Comparison of ENCODE assay signal across 1 cellular context in the genomic region with DNA sequence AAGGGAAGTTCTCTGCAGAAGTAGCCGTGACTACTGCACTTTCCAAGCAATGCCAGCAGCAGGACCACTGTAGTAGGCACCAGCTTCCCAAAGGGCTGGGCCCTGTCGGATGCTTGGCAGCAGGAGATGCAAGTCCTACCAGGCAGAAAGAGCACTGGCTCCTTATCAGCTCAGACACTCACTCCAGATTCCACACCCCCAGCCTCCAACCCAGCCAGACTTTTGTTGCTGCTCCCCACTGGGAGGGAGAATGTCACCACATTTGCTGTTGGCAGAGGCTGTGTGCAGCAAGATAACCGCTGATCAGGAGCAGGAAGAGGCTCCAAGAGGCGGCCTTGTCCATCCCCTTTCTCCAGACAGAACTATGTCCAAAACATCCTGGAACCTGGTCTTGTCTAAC.
A peak's percentile ranks its signal among the peaks of the same experiment; 100 is the strongest.
TF ChIP-seq lines count a peak whose summit lies in the region.

No MANE protein-coding gene starts in this region.

TF ChIP-seq in K562, 482 proteins besides CTCF, POLR2A, EP300 and RAD21 (continued from another document and continues in another):
- TF ChIP-seq TOE1 (IDR thresholded peaks at IDR 0.05; ENCODE audit: borderline replicate concordance) (peak; percentile 40; the same call in 1 of the 2 replicates), TOE1 (CRISPR knock-in tag; IDR thresholded peaks at IDR 0.05; ENCODE audit: borderline replicate concordance, low read depth) (no peak), ZNF174 (CRISPR knock-in tag; IDR thresholded peaks at IDR 0.05) (no peak), ZFP1 (CRISPR knock-in tag; IDR thresholded peaks at IDR 0.05) (no peak), BRD4 (IDR thresholded peaks at IDR 0.05) (no peak), GABPB2 (CRISPR knock-in tag; conservative IDR thresholded peaks at IDR 0.05) (no peak), ZNF431 (CRISPR knock-in tag; IDR thresholded peaks at IDR 0.05) (no peak), MAZ (CRISPR knock-in tag; conservative IDR thresholded peaks at IDR 0.05 in 1 of 2, IDR thresholded peaks at IDR 0.05 in 1 of 2) (peak; percentile 23 to 89; a peak in 2 of 4 replicates), GTF2A2 (tag; IDR thresholded peaks at IDR 0.05) (no peak), JUNB (CRISPR knock-in tag; conservative IDR thresholded peaks at IDR 0.05) (no peak), RBM34 (IDR thresholded peaks at IDR 0.05; ENCODE audit: borderline replicate concordance, insufficient read depth, low read length) (no peak), MBD2 (IDR thresholded peaks at IDR 0.05; ENCODE audit: borderline replicate concordance, low read depth) (peak; percentile 55; the same call in 1 of the 2 replicates), STAT5A (IDR thresholded peaks at IDR 0.05; ENCODE audit: borderline replicate concordance, low read length) (peak; percentile 81), MCM5 (IDR thresholded peaks at IDR 0.05; ENCODE audit: low read depth) (no peak), RFX1 (IDR thresholded peaks at IDR 0.05) (no peak), PCBP2 (IDR thresholded peaks at IDR 0.05; ENCODE audit: low read depth, low read length, poor library complexity, severe bottlenecking) (no peak), NFIC (IDR thresholded peaks at IDR 0.05) (peak; percentile 93), RHOXF2B (CRISPR knock-in tag; conservative IDR thresholded peaks at IDR 0.05) (no peak), MXI1 (IDR thresholded peaks at IDR 0.05; ENCODE audit: low read depth, low read length) (no peak), ZNF586 (CRISPR knock-in tag; conservative IDR thresholded peaks at IDR 0.05) (no peak), EHMT2 (IDR thresholded peaks at IDR 0.05) (peak; percentile 21; the same call in 1 of the 2 replicates), NONO (IDR thresholded peaks at IDR 0.05; ENCODE audit: low read depth in 2 of 2, low read length in 1 of 2) (no peak), SIN3A (IDR thresholded peaks at IDR 0.05; ENCODE audit: borderline replicate concordance in 2 of 2, control insufficient read depth in 1 of 2, low read depth in 2 of 2, low read length in 2 of 2) (no peak), BDP1 (IDR thresholded peaks at IDR 0.05; ENCODE audit: insufficient read depth, insufficient read length) (no peak), SAFB2 (IDR thresholded peaks at IDR 0.05; ENCODE audit: borderline replicate concordance, low read depth, low read length, severe bottlenecking) (no peak), POU5F1 (IDR thresholded peaks at IDR 0.05; ENCODE audit: borderline replicate concordance, low read depth, low read length, partially characterized antibody) (no peak), MECOM (CRISPR knock-in tag; IDR thresholded peaks at IDR 0.05) (peak; percentile 65), ARID2 (IDR thresholded peaks at IDR 0.05) (no peak)
- TF ChIP-seq, protein P1, sequence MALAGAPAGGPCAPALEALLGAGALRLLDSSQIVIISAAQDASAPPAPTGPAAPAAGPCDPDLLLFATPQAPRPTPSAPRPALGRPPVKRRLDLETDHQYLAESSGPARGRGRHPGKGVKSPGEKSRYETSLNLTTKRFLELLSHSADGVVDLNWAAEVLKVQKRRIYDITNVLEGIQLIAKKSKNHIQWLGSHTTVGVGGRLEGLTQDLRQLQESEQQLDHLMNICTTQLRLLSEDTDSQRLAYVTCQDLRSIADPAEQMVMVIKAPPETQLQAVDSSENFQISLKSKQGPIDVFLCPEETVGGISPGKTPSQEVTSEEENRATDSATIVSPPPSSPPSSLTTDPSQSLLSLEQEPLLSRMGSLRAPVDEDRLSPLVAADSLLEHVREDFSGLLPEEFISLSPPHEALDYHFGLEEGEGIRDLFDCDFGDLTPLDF (CRISPR knock-in tag; IDR thresholded peaks at IDR 0.05) = 0 out of 2 replicates have a peak, but pooled peaks have one; percentile 42
- TF ChIP-seq, protein P2, sequence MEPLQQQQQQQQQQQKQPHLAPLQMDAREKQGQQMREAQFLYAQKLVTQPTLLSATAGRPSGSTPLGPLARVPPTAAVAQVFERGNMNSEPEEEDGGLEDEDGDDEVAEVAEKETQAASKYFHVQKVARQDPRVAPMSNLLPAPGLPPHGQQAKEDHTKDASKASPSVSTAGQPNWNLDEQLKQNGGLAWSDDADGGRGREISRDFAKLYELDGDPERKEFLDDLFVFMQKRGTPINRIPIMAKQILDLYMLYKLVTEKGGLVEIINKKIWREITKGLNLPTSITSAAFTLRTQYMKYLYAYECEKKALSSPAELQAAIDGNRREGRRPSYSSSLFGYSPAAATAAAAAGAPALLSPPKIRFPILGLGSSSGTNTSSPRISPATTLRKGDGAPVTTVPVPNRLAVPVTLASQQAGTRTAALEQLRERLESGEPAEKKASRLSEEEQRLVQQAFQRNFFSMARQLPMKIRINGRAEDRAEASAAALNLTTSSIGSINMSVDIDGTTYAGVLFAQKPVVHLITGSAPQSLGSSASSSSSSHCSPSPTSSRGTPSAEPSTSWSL (CRISPR knock-in tag; IDR thresholded peaks at IDR 0.05; ENCODE audit: borderline replicate concordance) = no peak
- TF ChIP-seq, protein P3, sequence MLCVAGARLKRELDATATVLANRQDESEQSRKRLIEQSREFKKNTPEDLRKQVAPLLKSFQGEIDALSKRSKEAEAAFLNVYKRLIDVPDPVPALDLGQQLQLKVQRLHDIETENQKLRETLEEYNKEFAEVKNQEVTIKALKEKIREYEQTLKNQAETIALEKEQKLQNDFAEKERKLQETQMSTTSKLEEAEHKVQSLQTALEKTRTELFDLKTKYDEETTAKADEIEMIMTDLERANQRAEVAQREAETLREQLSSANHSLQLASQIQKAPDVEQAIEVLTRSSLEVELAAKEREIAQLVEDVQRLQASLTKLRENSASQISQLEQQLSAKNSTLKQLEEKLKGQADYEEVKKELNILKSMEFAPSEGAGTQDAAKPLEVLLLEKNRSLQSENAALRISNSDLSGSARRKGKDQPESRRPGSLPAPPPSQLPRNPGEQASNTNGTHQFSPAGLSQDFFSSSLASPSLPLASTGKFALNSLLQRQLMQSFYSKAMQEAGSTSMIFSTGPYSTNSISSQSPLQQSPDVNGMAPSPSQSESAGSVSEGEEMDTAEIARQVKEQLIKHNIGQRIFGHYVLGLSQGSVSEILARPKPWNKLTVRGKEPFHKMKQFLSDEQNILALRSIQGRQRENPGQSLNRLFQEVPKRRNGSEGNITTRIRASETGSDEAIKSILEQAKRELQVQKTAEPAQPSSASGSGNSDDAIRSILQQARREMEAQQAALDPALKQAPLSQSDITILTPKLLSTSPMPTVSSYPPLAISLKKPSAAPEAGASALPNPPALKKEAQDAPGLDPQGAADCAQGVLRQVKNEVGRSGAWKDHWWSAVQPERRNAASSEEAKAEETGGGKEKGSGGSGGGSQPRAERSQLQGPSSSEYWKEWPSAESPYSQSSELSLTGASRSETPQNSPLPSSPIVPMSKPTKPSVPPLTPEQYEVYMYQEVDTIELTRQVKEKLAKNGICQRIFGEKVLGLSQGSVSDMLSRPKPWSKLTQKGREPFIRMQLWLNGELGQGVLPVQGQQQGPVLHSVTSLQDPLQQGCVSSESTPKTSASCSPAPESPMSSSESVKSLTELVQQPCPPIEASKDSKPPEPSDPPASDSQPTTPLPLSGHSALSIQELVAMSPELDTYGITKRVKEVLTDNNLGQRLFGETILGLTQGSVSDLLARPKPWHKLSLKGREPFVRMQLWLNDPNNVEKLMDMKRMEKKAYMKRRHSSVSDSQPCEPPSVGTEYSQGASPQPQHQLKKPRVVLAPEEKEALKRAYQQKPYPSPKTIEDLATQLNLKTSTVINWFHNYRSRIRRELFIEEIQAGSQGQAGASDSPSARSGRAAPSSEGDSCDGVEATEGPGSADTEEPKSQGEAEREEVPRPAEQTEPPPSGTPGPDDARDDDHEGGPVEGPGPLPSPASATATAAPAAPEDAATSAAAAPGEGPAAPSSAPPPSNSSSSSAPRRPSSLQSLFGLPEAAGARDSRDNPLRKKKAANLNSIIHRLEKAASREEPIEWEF (CRISPR knock-in tag; IDR thresholded peaks at IDR 0.05) = no peak
- TF ChIP-seq, protein P4, sequence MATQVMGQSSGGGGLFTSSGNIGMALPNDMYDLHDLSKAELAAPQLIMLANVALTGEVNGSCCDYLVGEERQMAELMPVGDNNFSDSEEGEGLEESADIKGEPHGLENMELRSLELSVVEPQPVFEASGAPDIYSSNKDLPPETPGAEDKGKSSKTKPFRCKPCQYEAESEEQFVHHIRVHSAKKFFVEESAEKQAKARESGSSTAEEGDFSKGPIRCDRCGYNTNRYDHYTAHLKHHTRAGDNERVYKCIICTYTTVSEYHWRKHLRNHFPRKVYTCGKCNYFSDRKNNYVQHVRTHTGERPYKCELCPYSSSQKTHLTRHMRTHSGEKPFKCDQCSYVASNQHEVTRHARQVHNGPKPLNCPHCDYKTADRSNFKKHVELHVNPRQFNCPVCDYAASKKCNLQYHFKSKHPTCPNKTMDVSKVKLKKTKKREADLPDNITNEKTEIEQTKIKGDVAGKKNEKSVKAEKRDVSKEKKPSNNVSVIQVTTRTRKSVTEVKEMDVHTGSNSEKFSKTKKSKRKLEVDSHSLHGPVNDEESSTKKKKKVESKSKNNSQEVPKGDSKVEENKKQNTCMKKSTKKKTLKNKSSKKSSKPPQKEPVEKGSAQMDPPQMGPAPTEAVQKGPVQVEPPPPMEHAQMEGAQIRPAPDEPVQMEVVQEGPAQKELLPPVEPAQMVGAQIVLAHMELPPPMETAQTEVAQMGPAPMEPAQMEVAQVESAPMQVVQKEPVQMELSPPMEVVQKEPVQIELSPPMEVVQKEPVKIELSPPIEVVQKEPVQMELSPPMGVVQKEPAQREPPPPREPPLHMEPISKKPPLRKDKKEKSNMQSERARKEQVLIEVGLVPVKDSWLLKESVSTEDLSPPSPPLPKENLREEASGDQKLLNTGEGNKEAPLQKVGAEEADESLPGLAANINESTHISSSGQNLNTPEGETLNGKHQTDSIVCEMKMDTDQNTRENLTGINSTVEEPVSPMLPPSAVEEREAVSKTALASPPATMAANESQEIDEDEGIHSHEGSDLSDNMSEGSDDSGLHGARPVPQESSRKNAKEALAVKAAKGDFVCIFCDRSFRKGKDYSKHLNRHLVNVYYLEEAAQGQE (CRISPR knock-in tag; IDR thresholded peaks at IDR 0.05; ENCODE audit: low read depth) = no peak
- TF ChIP-seq, protein P5, sequence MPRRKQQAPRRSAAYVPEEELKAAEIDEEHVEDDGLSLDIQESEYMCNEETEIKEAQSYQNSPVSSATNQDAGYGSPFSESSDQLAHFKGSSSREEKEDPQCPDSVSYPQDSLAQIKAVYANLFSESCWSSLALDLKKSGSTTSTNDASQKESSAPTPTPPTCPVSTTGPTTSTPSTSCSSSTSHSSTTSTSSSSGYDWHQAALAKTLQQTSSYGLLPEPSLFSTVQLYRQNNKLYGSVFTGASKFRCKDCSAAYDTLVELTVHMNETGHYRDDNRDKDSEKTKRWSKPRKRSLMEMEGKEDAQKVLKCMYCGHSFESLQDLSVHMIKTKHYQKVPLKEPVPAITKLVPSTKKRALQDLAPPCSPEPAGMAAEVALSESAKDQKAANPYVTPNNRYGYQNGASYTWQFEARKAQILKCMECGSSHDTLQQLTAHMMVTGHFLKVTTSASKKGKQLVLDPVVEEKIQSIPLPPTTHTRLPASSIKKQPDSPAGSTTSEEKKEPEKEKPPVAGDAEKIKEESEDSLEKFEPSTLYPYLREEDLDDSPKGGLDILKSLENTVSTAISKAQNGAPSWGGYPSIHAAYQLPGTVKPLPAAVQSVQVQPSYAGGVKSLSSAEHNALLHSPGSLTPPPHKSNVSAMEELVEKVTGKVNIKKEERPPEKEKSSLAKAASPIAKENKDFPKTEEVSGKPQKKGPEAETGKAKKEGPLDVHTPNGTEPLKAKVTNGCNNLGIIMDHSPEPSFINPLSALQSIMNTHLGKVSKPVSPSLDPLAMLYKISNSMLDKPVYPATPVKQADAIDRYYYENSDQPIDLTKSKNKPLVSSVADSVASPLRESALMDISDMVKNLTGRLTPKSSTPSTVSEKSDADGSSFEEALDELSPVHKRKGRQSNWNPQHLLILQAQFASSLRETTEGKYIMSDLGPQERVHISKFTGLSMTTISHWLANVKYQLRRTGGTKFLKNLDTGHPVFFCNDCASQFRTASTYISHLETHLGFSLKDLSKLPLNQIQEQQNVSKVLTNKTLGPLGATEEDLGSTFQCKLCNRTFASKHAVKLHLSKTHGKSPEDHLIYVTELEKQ (CRISPR knock-in tag; IDR thresholded peaks at IDR 0.05) = no peak
- TF ChIP-seq, protein P6, sequence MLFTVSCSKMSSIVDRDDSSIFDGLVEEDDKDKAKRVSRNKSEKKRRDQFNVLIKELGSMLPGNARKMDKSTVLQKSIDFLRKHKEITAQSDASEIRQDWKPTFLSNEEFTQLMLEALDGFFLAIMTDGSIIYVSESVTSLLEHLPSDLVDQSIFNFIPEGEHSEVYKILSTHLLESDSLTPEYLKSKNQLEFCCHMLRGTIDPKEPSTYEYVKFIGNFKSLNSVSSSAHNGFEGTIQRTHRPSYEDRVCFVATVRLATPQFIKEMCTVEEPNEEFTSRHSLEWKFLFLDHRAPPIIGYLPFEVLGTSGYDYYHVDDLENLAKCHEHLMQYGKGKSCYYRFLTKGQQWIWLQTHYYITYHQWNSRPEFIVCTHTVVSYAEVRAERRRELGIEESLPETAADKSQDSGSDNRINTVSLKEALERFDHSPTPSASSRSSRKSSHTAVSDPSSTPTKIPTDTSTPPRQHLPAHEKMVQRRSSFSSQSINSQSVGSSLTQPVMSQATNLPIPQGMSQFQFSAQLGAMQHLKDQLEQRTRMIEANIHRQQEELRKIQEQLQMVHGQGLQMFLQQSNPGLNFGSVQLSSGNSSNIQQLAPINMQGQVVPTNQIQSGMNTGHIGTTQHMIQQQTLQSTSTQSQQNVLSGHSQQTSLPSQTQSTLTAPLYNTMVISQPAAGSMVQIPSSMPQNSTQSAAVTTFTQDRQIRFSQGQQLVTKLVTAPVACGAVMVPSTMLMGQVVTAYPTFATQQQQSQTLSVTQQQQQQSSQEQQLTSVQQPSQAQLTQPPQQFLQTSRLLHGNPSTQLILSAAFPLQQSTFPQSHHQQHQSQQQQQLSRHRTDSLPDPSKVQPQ (CRISPR knock-in tag; IDR thresholded peaks at IDR 0.05; ENCODE audit: borderline replicate concordance) = no peak
- TF ChIP-seq, protein P7, sequence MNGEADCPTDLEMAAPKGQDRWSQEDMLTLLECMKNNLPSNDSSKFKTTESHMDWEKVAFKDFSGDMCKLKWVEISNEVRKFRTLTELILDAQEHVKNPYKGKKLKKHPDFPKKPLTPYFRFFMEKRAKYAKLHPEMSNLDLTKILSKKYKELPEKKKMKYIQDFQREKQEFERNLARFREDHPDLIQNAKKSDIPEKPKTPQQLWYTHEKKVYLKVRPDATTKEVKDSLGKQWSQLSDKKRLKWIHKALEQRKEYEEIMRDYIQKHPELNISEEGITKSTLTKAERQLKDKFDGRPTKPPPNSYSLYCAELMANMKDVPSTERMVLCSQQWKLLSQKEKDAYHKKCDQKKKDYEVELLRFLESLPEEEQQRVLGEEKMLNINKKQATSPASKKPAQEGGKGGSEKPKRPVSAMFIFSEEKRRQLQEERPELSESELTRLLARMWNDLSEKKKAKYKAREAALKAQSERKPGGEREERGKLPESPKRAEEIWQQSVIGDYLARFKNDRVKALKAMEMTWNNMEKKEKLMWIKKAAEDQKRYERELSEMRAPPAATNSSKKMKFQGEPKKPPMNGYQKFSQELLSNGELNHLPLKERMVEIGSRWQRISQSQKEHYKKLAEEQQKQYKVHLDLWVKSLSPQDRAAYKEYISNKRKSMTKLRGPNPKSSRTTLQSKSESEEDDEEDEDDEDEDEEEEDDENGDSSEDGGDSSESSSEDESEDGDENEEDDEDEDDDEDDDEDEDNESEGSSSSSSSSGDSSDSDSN (IDR thresholded peaks at IDR 0.05; ENCODE audit: borderline replicate concordance in 1 of 2, low read depth in 2 of 2, low read length in 2 of 2) = 0 out of 4 replicates have a peak, but pooled peaks of 1 of the 2 experiments have one; percentile 54
